In the genomic region with DNA sequence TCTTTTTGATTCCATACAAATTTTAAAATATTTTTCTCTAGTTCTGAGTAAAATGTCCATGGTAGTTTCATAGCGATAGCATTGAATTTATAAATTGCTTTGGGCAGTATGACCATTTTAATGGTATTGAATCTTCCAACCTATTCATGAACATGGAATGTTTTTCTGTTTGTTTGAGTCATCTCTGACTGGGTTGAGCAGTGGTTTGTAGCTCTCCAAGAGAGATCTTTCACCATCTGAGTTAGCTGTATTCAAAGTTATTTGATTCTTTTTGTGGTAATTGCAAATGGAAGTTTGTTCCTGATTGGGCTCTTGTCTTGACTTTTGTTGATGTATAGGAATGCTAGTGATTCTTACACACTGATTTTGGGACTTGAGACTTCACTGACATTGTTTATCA, we compare ENCODE assay signal across 18 cellular contexts.
"Had no signal": no experiment of that assay in that cellular context is flagged by ENCODE, and none has a peak within 500 bp of the region (broad histone marks: within the 10 kb centered on the region; RNA-seq: fewer than 3 reads in every experiment).

No MANE protein-coding gene starts in this region.

- H3K9me3 ChIP-seq: ascending aorta, left lung, psoas muscle, upper lobe of left lung had no signal

- H3K27ac Mint-ChIP-seq: activated CD4-positive, alpha-beta T cell treated with anti-CD3 and anti-CD28 coated beads for 36 hours; activated CD8-positive, alpha-beta T cell treated with anti-CD3 and anti-CD28 coated beads for 36 hours; nephron had no signal

- H3K9me3 Mint-ChIP-seq: activated CD8-positive, alpha-beta T cell treated with anti-CD3 and anti-CD28 coated beads for 36 hours; nephron had no signal

- H3K27me3 Mint-ChIP-seq: activated CD4-positive, alpha-beta T cell treated with anti-CD3 and anti-CD28 coated beads for 36 hours; activated CD8-positive, alpha-beta T cell treated with anti-CD3 and anti-CD28 coated beads for 36 hours had no signal

- DNase-seq: activated CD4-positive, alpha-beta T cell treated with anti-CD3 and anti-CD28 coated beads for 36 hours; activated CD8-positive, alpha-beta memory T cell treated with anti-CD3 and anti-CD28 coated beads, Interleukin-2, amount 50 U/mL, for 48 hours; activated CD8-positive, alpha-beta T cell treated with anti-CD3 and anti-CD28 coated beads for 36 hours; effector CD8-positive, alpha-beta T cell; head of caudate nucleus; islet precursor cell; left lung; occipital lobe; psoas muscle; stimulated activated CD4-positive, alpha-beta T cell treated with anti-CD3 and anti-CD28 coated beads, Interleukin-2, amount 100 ng/mL, for 48 hours; stimulated activated CD8-positive, alpha-beta memory T cell treated with anti-CD3 and anti-CD28 coated beads, Interleukin-4, amount 100 ng/mL, for 48 hours; stimulated activated naive CD8-positive, alpha-beta T cell treated with anti-CD3 and anti-CD28 coated beads, Interleukin-15, Interleukin-2, amounts not matched to agents 100 U/mL and 50 U/mL, for 24 hours; T-helper 9 cell; upper lobe of left lung had no signal

- H3K4me1 Mint-ChIP-seq: activated CD4-positive, alpha-beta T cell treated with anti-CD3 and anti-CD28 coated beads for 36 hours; nephron had no signal

- H3K27me3 ChIP-seq: ascending aorta, left lung, upper lobe of left lung had no signal

- H3K27ac ChIP-seq: ascending aorta, coronary artery, left lung, psoas muscle, upper lobe of left lung, VCaP had no signal

- H3K4me3 Mint-ChIP-seq: activated CD4-positive, alpha-beta T cell treated with anti-CD3 and anti-CD28 coated beads for 36 hours; activated CD8-positive, alpha-beta T cell treated with anti-CD3 and anti-CD28 coated beads for 36 hours; nephron had no signal

- H3K4me3 ChIP-seq: ascending aorta, coronary artery, left lung, psoas muscle, upper lobe of left lung had no signal

- H3K36me3 ChIP-seq: ascending aorta, left lung, upper lobe of left lung had no signal
